16 cellular contexts compared by ENCODE assay signal in genomic region chr15:55170361-55170760, GRCh38. TPM values are rescaled to one million over a fixed set of nuclear protein-coding genes. Genes with fewer than 3 reads are reported as not detected.
A peak's percentile ranks its signal among the peaks of the same experiment; 100 is the strongest.
DNase-seq lines count a peak whose midpoint lies in the region; TF ChIP-seq lines count a peak whose summit lies in the region.
"Had no signal": no experiment of that assay in that cellular context is flagged by ENCODE, and none has a peak within 500 bp of the region (broad histone marks: within the 10 kb centered on the region; RNA-seq: fewer than 3 reads in every experiment).

No MANE protein-coding gene starts in this region.

- H3K27me3 ChIP-seq in Caco-2 (replicated peaks; ENCODE audit: control insufficient read depth, insufficient read depth, low read length), result no peaks in the 10 kb centered on the region
- H3K27me3 ChIP-seq: BLaER1 had no signal

- H3K4me1 Mint-ChIP-seq in progenitor cell of endocrine pancreas (ENCODE audit: low read depth) (peaks cover 6% of the 10 kb centered on the region), Caco-2 (ENCODE audit: low read depth, unreplicated experiment) (no peaks in the 10 kb centered on the region)
- H3K4me1 Mint-ChIP-seq: CD14-positive monocyte; CD4-positive, alpha-beta memory T cell; H9 had no signal

- no peak overlapping the region for H3K4me3 Mint-ChIP-seq in progenitor cell of endocrine pancreas (ENCODE audit: low read depth)
- no peak overlapping the region for H3K4me3 Mint-ChIP-seq in Caco-2 (ENCODE audit: unreplicated experiment)
- H3K4me3 Mint-ChIP-seq: CD14-positive monocyte; CD4-positive, alpha-beta memory T cell; H9; IgD-negative memory B cell had no signal

- POLR2A ChIA-PET in Caco-2 (lab: Charles Lee), result no interaction called here

- no peaks in the 10 kb centered on the region for H3K36me3 Mint-ChIP-seq in progenitor cell of endocrine pancreas (ENCODE audit: insufficient read depth)
- H3K36me3 Mint-ChIP-seq in Caco-2 (ENCODE audit: insufficient read depth, unreplicated experiment), result no peaks in the 10 kb centered on the region
- H3K36me3 Mint-ChIP-seq: CD4-positive, alpha-beta memory T cell had no signal

- H3K4me3 ChIP-seq in epithelial cell of proximal tubule (ENCODE audit: low read depth, low read length) (no peak overlapping the region), Caco-2 (ENCODE audit: low read depth, low read length) (no peak overlapping the region)
- H3K4me3 ChIP-seq: BLaER1, GM12878 had no signal

- H3K4me1 ChIP-seq in Caco-2, result peaks cover 6% of the 10 kb centered on the region; the same call in 1 of the 2 replicates
- H3K4me1 ChIP-seq: BLaER1 had no signal

- DNase-seq in epithelial cell of proximal tubule (ENCODE audit: low read depth) (peak; percentile 9), kidney tubule cell (ENCODE audit: low spot score) (peak; percentile 33), progenitor cell of endocrine pancreas (ENCODE audit: low spot score, unreplicated experiment) (no peak), HK-2 (ENCODE audit: unreplicated experiment) (no peak), Caco-2 (no peak)
- no peak for DNase-seq in stimulated activated CD4-positive, alpha-beta T cell treated with anti-CD3 and anti-CD28 coated beads, Interleukin-4, amount 100 ng/mL, for 4 hours
- DNase-seq: Calu3; CD4-positive, alpha-beta memory T cell; DMS53; DND-41; EL; H9 had no signal

- no peaks in the 10 kb centered on the region for H3K36me3 ChIP-seq in Caco-2 (ENCODE audit: control insufficient read depth, insufficient read depth, low read length)
- H3K36me3 ChIP-seq: BLaER1 had no signal

- H3K27ac Mint-ChIP-seq in progenitor cell of endocrine pancreas, result peak overlapping the region; percentile 2
- no peak overlapping the region for H3K27ac Mint-ChIP-seq in Caco-2 (ENCODE audit: unreplicated experiment)
- H3K27ac Mint-ChIP-seq: CD4-positive, alpha-beta memory T cell; H9; IgD-negative memory B cell had no signal

- H3K27me3 Mint-ChIP-seq in progenitor cell of endocrine pancreas, result no peaks in the 10 kb centered on the region
- H3K27me3 Mint-ChIP-seq in Caco-2 (ENCODE audit: insufficient read depth, unreplicated experiment), result no peaks in the 10 kb centered on the region
- H3K27me3 Mint-ChIP-seq: CD4-positive, alpha-beta memory T cell; IgD-negative memory B cell had no signal

- no peaks in the 10 kb centered on the region for H3K9me3 ChIP-seq in Caco-2
- H3K9me3 ChIP-seq: BLaER1 had no signal

- CTCF ChIA-PET in Caco-2 (lab: Charles Lee), result interaction anchor here (0.6 kb wide), 1 partner anchor 269 kb away, joined by 6 read pairs; no protein-coding TSS in a partner anchor

- TF ChIP-seq CTCF in epithelial cell of proximal tubule (conservative IDR thresholded peaks at IDR 0.05; ENCODE audit: low read depth, low read length) (no peak), progenitor cell of endocrine pancreas (IDR thresholded peaks at IDR 0.05; ENCODE audit: unreplicated experiment) (no peak), Caco-2 (IDR thresholded peaks at IDR 0.05; ENCODE audit: insufficient read depth in 1 of 2, low read depth in 1 of 2, low read length in 1 of 2, severe bottlenecking in 1 of 2, unreplicated experiment in 1 of 2) (no peak)

- H3K9me3 Mint-ChIP-seq in progenitor cell of endocrine pancreas (ENCODE audit: low read depth), result no peaks in the 10 kb centered on the region
- no peaks in the 10 kb centered on the region for H3K9me3 Mint-ChIP-seq in Caco-2 (ENCODE audit: unreplicated experiment)
- H3K9me3 Mint-ChIP-seq: CD14-positive monocyte; CD4-positive, alpha-beta memory T cell; H9; IgD-negative memory B cell had no signal

- BruUV-seq in Caco-2 (replicated peaks; lab: Mats Ljungman, UMichigan), result no TSS peak

- intact Hi-C loops in Caco-2 (cut with micrococcal nuclease; ENCODE audit: unreplicated experiment), result no loop called here

RNA-seq across cellular contexts. Expression of gene RSL24D1, which starts 26.4 kb away (rescaled TPM):
- 80.3 and 86.5 TPM in 2 replicates for total RNA-seq in epithelial cell of proximal tubule
- total RNA-seq in progenitor cell of endocrine pancreas, result 69.1 and 72.3 TPM in 2 replicates
- total RNA-seq in Caco-2 (2022), result 122 and 124 TPM in 2 replicates

Comparison
In these comparisons a context has a peak if more than half of its experiments do, and no peak if none do; other contexts are left out.
1. DNase-seq: peak in epithelial cell of proximal tubule (single experiment) and kidney tubule cell (single experiment); none in progenitor cell of endocrine pancreas (single experiment), HK-2 (single experiment), Caco-2 (0 of 2) and stimulated activated CD4-positive, alpha-beta T cell treated with anti-CD3 and anti-CD28 coated beads, Interleukin-4, amount 100 ng/mL, for 4 hours (0 of 2).